1 cellular context compared by ENCODE assay signal in the genomic region with DNA sequence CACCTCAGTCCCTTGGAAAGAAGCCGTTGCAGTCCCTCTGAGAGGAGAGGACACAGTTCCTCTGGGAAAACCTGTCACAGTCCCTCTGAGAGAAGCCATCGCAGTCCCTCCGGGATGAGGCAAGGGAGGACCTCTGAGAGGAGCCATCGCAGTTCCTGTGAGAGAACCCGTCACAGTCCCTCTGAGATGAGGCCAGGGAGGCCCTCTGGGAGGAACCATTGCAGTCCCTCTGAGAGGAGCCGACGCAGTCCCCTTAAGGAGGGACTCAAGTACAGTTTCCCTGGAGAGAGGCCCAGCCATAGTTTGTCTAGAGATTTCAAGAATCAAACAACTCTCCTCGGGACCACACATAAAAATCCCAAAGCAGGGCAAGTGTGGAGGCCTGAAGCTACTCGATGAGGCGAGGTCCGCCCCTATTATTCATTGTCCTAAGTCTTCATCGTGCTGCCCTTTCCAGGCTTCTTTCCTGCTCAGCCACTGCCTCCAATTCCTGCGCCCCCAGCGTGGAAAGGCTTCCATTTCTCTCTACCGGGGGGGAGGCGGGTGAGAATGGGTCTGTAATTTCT.
TF ChIP-seq lines count a peak whose summit lies in the region.

No MANE protein-coding gene starts in this region.

TF ChIP-seq in GM12878, 131 proteins besides CTCF, POLR2A, EP300 and RAD21:
- TF ChIP-seq CHD2 (IDR thresholded peaks at IDR 0.05; ENCODE audit: borderline replicate concordance, low read depth, low read length) = no peak
- no peak for TF ChIP-seq YY1 (IDR thresholded peaks at IDR 0.05; ENCODE audit: low read depth, low read length)
- TF ChIP-seq POLR2AphosphoS5 (IDR thresholded peaks at IDR 0.05; ENCODE audit: low read length) = no peak
- 0 out of 2 replicates have a peak, but pooled peaks have one; percentile 15 for TF ChIP-seq SMARCA5 (IDR thresholded peaks at IDR 0.05)
- no peak for TF ChIP-seq YBX1 (IDR thresholded peaks at IDR 0.05)
- no peak for TF ChIP-seq FOS (IDR thresholded peaks at IDR 0.05; ENCODE audit: borderline replicate concordance, extremely low read depth, insufficient read length)
- TF ChIP-seq MYC (IDR thresholded peaks at IDR 0.05; ENCODE audit: insufficient read depth, insufficient read length, insufficient replicate concordance, low read length, severe bottlenecking) = no peak
